ENCODE assay signal across 26 cellular contexts in genomic region chr9:103889989-103890388, GRCh38.
"Had no signal": no experiment of that assay in that cellular context is flagged by ENCODE, and none has a peak within 500 bp of the region (broad histone marks: within the 10 kb centered on the region; RNA-seq: fewer than 3 reads in every experiment).

No MANE protein-coding gene starts in this region.

- DNase-seq: naive thymus-derived CD8-positive, alpha-beta T cell; occipital lobe; ovary; posterior cingulate gyrus; psoas muscle; right cardiac atrium; right lobe of liver; sigmoid colon; small intestine; stimulated activated CD4-positive, alpha-beta T cell treated with anti-CD3 and anti-CD28 coated beads, Interleukin-15, amount 100 ng/mL, for 24 hours; stimulated activated CD4-positive, alpha-beta T cell treated with anti-CD3 and anti-CD28 coated beads, Interleukin-2, amount 100 ng/mL, for 24 hours; stimulated activated CD4-positive, alpha-beta T cell treated with anti-CD3 and anti-CD28 coated beads, Interleukin-2, amount 100 ng/mL, for 48 hours; stimulated activated CD4-positive, alpha-beta T cell treated with anti-CD3 and anti-CD28 coated beads, Interleukin-4, amount 100 ng/mL, for 24 hours; stimulated activated naive B cell treated with anti-CD40 and anti-IgM and Interleukin-4, amounts not matched to agents 10 μg/mL and 1 μg/mL and 100 μg/mL, for 72 hours; stimulated activated naive CD4-positive, alpha-beta T cell treated with Interleukin-2 at 50 U/mL for 16 hours; stomach; thyroid gland; trophoblast cell; upper lobe of left lung had no signal

- H3K9ac ChIP-seq: neural progenitor cell, parathyroid adenoma had no signal

- H3K9me3 ChIP-seq: ovary, psoas muscle, right lobe of liver, sigmoid colon, stomach, thoracic aorta, thyroid gland, tibial nerve, upper lobe of left lung, vagina had no signal

- H3K4me2 ChIP-seq: neural progenitor cell had no signal

- H3K27ac ChIP-seq: neural progenitor cell, ovary, parathyroid adenoma, psoas muscle, right lobe of liver, sigmoid colon, stomach, thoracic aorta, thyroid gland, tibial nerve, upper lobe of left lung, vagina had no signal

- H3K36me3 ChIP-seq: neural progenitor cell, ovary, right lobe of liver, sigmoid colon, stomach, thoracic aorta, thyroid gland, tibial nerve, upper lobe of left lung, vagina had no signal

- H3K4me3 ChIP-seq: neural progenitor cell, ovary, psoas muscle, right lobe of liver, sigmoid colon, stomach, thoracic aorta, thyroid gland, tibial nerve, upper lobe of left lung, vagina had no signal

- H3K27me3 ChIP-seq: neural progenitor cell, ovary, right lobe of liver, sigmoid colon, stomach, thyroid gland, tibial nerve, upper lobe of left lung, vagina had no signal

- H3K4me1 ChIP-seq: neural progenitor cell, parathyroid adenoma, psoas muscle, right lobe of liver, sigmoid colon, stomach, thyroid gland, tibial nerve, upper lobe of left lung, vagina had no signal

- ATAC-seq: naive thymus-derived CD8-positive, alpha-beta T cell; natural killer cell treated with Interleukin-12 subunit alpha and Interleukin-12 subunit beta and Interleukin-15 and Interleukin-18, amount 100 ng/mL, for 72 hours; psoas muscle; right cardiac atrium; right lobe of liver; stimulated activated effector memory CD8-positive, alpha-beta T cell treated with anti-CD3 and anti-CD28 coated beads, Interleukin-12 subunit alpha, Interleukin-12 subunit beta, amount 100 ng/mL, for 72 hours; stimulated activated naive B cell treated with anti-CD40 and anti-IgM and Interleukin-4, amounts not matched to agents 10 μg/mL and 1 μg/mL and 100 μg/mL, for 72 hours had no signal

- H3K79me2 ChIP-seq: parathyroid adenoma had no signal

- H2AFZ ChIP-seq: neural progenitor cell, parathyroid adenoma had no signal
